Comparison of ENCODE assay signal across 7 cellular contexts in genomic region chr2:15588329-15588919, GRCh38. TPM values are rescaled to one million over a fixed set of nuclear protein-coding genes. Genes with fewer than 3 reads are reported as not detected.
DNase-seq lines count a peak whose midpoint lies in the region; ATAC-seq and TF ChIP-seq lines count a peak whose summit lies in the region.

No MANE protein-coding gene starts in this region.

- H3K4me3 ChIP-seq in endodermal cell (ENCODE audit: low read length): no peak overlapping the region

- H3K27me3 Mint-ChIP-seq in endodermal cell (ENCODE audit: insufficient read depth): peaks cover 12% of the 10 kb centered on the region
- peaks cover 2% of the 10 kb centered on the region for H3K27me3 Mint-ChIP-seq in nephron progenitor cell (ENCODE audit: low read depth, poor library complexity)

- TF ChIP-seq CTCF in GM10266 (IDR thresholded peaks at IDR 0.05; ENCODE audit: control insufficient read depth, insufficient read depth, low read depth, missing control alignments) (peak; percentile 36), endodermal cell (conservative IDR thresholded peaks at IDR 0.05) (peak; percentile 86), nephron progenitor cell (IDR thresholded peaks at IDR 0.05) (peak; percentile 72)

- H3K4me1 ChIP-seq in endodermal cell (ENCODE audit: control insufficient read depth, insufficient read depth, low read length): no peaks in the 10 kb centered on the region

- 0 out of 3 replicates have a peak, but pooled peaks have one; percentile 7 for ATAC-seq in SK-N-SH treated with all-trans-retinoic acid at 6 μM for 48 hours
- ATAC-seq in GM19395 (IDR thresholded peaks at IDR 0.05; ENCODE audit: unreplicated experiment): no peak

- 56 to 81% methylated on average over 1 to 4 of the region's 4 CpGs for WGBS in endodermal cell (ENCODE audit: insufficient coverage in 1 of 2, insufficient read length in 1 of 2), 2 experiments

- H3K9ac ChIP-seq in endodermal cell (ENCODE audit: extremely low read depth, low read length, poor library complexity, severe bottlenecking): no peak overlapping the region

- no peaks in the 10 kb centered on the region for H3K27me3 ChIP-seq in endodermal cell (ENCODE audit: control insufficient read depth, insufficient read depth, low read length, poor library complexity, severe bottlenecking)

- DNase-seq in GM10266 (ENCODE audit: extremely low spot score) (no peak), MV-4-11 (lab: John Stamatoyannopoulos, UW) (peak; percentile 19), endodermal cell (peak; percentile 87), nephron progenitor cell (peak; percentile 77), SK-N-DZ (ENCODE audit: low spot score) (no peak)

- H3K27ac Mint-ChIP-seq in endodermal cell (no peak overlapping the region), nephron progenitor cell (no peak overlapping the region)

- H3K36me3 Mint-ChIP-seq in endodermal cell (ENCODE audit: low read depth) (no peaks in the 10 kb centered on the region), nephron progenitor cell (ENCODE audit: low read depth) (peaks cover 16% of the 10 kb centered on the region)

- H3K4me3 Mint-ChIP-seq in endodermal cell: no peak overlapping the region
- H3K4me3 Mint-ChIP-seq in nephron progenitor cell: no peak overlapping the region

- no peaks in the 10 kb centered on the region for H3K9me3 ChIP-seq in endodermal cell (ENCODE audit: control insufficient read depth, low read length)

- no peak overlapping the region for H3K27ac ChIP-seq in endodermal cell (ENCODE audit: low read depth, low read length)

- H3K36me3 ChIP-seq in endodermal cell (ENCODE audit: control insufficient read depth, insufficient read depth, low read length): no peaks in the 10 kb centered on the region

- H3K4me1 Mint-ChIP-seq in endodermal cell: peaks cover 5% of the 10 kb centered on the region
- peaks cover 53% of the 10 kb centered on the region for H3K4me1 Mint-ChIP-seq in nephron progenitor cell

- no peaks in the 10 kb centered on the region for H3K9me3 Mint-ChIP-seq in endodermal cell
- peaks cover 31% of the 10 kb centered on the region for H3K9me3 Mint-ChIP-seq in nephron progenitor cell

TF ChIP-seq in SK-N-SH treated with all-trans-retinoic acid at 6 μM for 48 hours, 23 proteins besides CTCF, POLR2A, EP300 and RAD21:
- TF ChIP-seq ZNF8 (CRISPR knock-in tag; IDR thresholded peaks at IDR 0.05): 0 out of 2 replicates have a peak, but pooled peaks have one; percentile 15
- TF ChIP-seq ZNF565 (CRISPR knock-in tag; conservative IDR thresholded peaks at IDR 0.05; ENCODE audit: low read depth): no peak

RNA-seq across cellular contexts. Expression of gene DDX1, which starts 3.2 kb away (rescaled TPM):
- 100 to 1,000 TPM; 116 to 126 TPM for total RNA-seq in endodermal cell
- polyA plus RNA-seq in endodermal cell (2013, experiment 1 of 2): 109 TPM
- 105 TPM for polyA plus RNA-seq in endodermal cell (2013, experiment 2 of 2)
- polyA plus RNA-seq in SK-N-DZ (2014; cell fraction: cytosol; rRNA removed): 5,002 and 5,638 TPM in 2 replicates
- polyA plus RNA-seq in SK-N-DZ (2014; cell fraction: nucleus; rRNA removed): 4,616 and 5,818 TPM in 2 replicates

RNA-seq across cellular contexts. Expression of gene NBAS, which starts 27.3 kb away (rescaled TPM):
- total RNA-seq in endodermal cell: 10 to 100 TPM; 47.4 to 54.7 TPM
- 43.5 TPM for polyA plus RNA-seq in endodermal cell (2013, experiment 1 of 2)
- 47.2 TPM for polyA plus RNA-seq in endodermal cell (2013, experiment 2 of 2)
- 171 and 202 TPM in 2 replicates for polyA plus RNA-seq in SK-N-DZ (2014; cell fraction: cytosol; rRNA removed)
- polyA plus RNA-seq in SK-N-DZ (2014; cell fraction: nucleus; rRNA removed): 123 and 132 TPM in 2 replicates

Comparison
In these comparisons a context has a peak if more than half of its experiments do, and no peak if none do; other contexts are left out.
1. DNase-seq: peak in MV-4-11 (single experiment), endodermal cell (single experiment) and nephron progenitor cell (single experiment); none in GM10266 (single experiment) and SK-N-DZ (single experiment).
2. CTCF ChIP-seq: peak in every context shown above with its lines; median percentile 86 in endodermal cell; 72 in nephron progenitor cell; 36 in GM10266.